19 cellular contexts compared by ENCODE assay signal in the genomic region with DNA sequence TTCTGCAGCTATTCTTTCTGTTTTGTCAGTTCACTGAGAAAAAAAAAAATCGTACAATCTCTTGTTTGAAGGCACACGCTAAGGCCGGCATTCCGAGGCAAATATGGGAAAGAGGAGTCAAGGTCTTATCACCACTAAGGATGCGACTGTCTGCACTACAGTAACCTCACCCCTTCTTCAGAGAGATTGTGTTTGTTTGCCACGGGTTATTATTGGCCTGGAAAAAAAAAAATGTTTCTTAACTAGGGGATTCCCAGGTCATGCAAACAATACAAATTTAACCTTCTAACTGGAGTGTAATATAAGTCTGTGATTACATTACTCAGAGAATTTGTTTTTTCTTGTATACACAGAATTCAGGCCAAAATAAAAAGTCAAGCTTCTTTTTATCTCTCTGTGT.
DNase-seq lines count a peak whose midpoint lies in the region; ATAC-seq and TF ChIP-seq lines count a peak whose summit lies in the region.
"Had no signal": no experiment of that assay in that cellular context is flagged by ENCODE, and none has a peak within 500 bp of the region (broad histone marks: within the 10 kb centered on the region; RNA-seq: fewer than 3 reads in every experiment).

No MANE protein-coding gene starts in this region.

- no peak for TF ChIP-seq CTCF in progenitor cell of endocrine pancreas (IDR thresholded peaks at IDR 0.05; ENCODE audit: unreplicated experiment)

- H3K4me1 Mint-ChIP-seq in T-helper 17 cell (peaks cover 23% of the 10 kb centered on the region), progenitor cell of endocrine pancreas (ENCODE audit: low read depth) (no peaks in the 10 kb centered on the region)

- H3K9me3 Mint-ChIP-seq in progenitor cell of endocrine pancreas (ENCODE audit: low read depth), result peaks cover 9% of the 10 kb centered on the region
- H3K9me3 Mint-ChIP-seq: activated T-helper 2 cell treated with anti-CD3 and anti-CD28 coated beads, Interferon-gamma antibody, Interleukin-2, Interleukin-4, amounts not matched to agents 10 μg/mL and 5 μg/mL and 100 μg/mL, durations not matched to agents 14 hours and 24 hours and 36 hours had no signal

- ATAC-seq in GM18498 (IDR thresholded peaks at IDR 0.05; ENCODE audit: unreplicated experiment) (peak; percentile 28), GM19395 (IDR thresholded peaks at IDR 0.05; ENCODE audit: unreplicated experiment) (peak; percentile 28), HG02870 (IDR thresholded peaks at IDR 0.05; ENCODE audit: unreplicated experiment) (peak; percentile 34), T-helper 17 cell (peak; percentile 81)
- ATAC-seq: heart right ventricle had no signal

- no peak for TF ChIP-seq POLR2A in erythroblast (IDR thresholded peaks at IDR 0.05; ENCODE audit: low read length)

- H3K27ac Mint-ChIP-seq in T-helper 17 cell, result peak overlapping the region; percentile 37
- H3K27ac Mint-ChIP-seq in progenitor cell of endocrine pancreas, result no peak overlapping the region
- H3K27ac Mint-ChIP-seq: activated T-helper 2 cell treated with anti-CD3 and anti-CD28 coated beads, Interferon-gamma antibody, Interleukin-2, Interleukin-4, amounts not matched to agents 10 μg/mL and 5 μg/mL and 100 μg/mL, durations not matched to agents 14 hours and 24 hours and 36 hours had no signal

- H3K36me3 Mint-ChIP-seq in T-helper 17 cell (ENCODE audit: low read depth) (no peaks in the 10 kb centered on the region), progenitor cell of endocrine pancreas (ENCODE audit: insufficient read depth) (no peaks in the 10 kb centered on the region)

- DNase-seq in T-helper 17 cell (no peak), NCI-H2227 treated with DMSO at 0.1 percent for 48 hours (lab: John Stamatoyannopoulos, UW) (no peak), erythroblast (lab: John Stamatoyannopoulos, UW) (no peak), progenitor cell of endocrine pancreas (ENCODE audit: low spot score, unreplicated experiment) (no peak), NCI-H526 (lab: John Stamatoyannopoulos, UW) (no peak)
- DNase-seq: activated CD4-positive, alpha-beta T cell treated with anti-CD3 and anti-CD28 coated beads, Interleukin-2, amount 50 U/mL, for 4 hours; cortex of kidney; heart right ventricle; NCI-H187; NCI-H526 treated with DMSO at 0.1 percent for 48 hours; retina; stimulated activated CD4-positive, alpha-beta T cell treated with anti-CD3 and anti-CD28 coated beads, Interleukin-2, amount 100 ng/mL, for 24 hours; stimulated activated CD8-positive, alpha-beta memory T cell treated with anti-CD3 and anti-CD28 coated beads, Interleukin-4, amount 100 ng/mL, for 48 hours; transverse colon had no signal

- H3K27me3 Mint-ChIP-seq in T-helper 17 cell, result no peaks in the 10 kb centered on the region
- no peaks in the 10 kb centered on the region for H3K27me3 Mint-ChIP-seq in progenitor cell of endocrine pancreas

- H3K4me3 Mint-ChIP-seq in T-helper 17 cell (peak overlapping the region; percentile 43), progenitor cell of endocrine pancreas (ENCODE audit: low read depth) (no peak overlapping the region)

- H3K9me3 ChIP-seq in T-helper 17 cell (ENCODE audit: control insufficient read depth, low read length, poor library complexity, severe bottlenecking), result peaks cover 3% of the 10 kb centered on the region
- H3K9me3 ChIP-seq: ascending aorta, transverse colon had no signal

Comparison
In these comparisons a context has a peak if more than half of its experiments do, and no peak if none do; other contexts are left out.
1. ATAC-seq: peak in every context shown above with its lines; median percentile 81 in T-helper 17 cell; 34 in HG02870; 28 in GM18498; 28 in GM19395.